13 cellular contexts compared by ENCODE assay signal in genomic region chr5:152405145-152405544, GRCh38. TPM values are rescaled to one million over a fixed set of nuclear protein-coding genes. Genes with fewer than 3 reads are reported as not detected.
A peak's percentile ranks its signal among the peaks of the same experiment; 100 is the strongest.
DNase-seq lines count a peak whose midpoint lies in the region; ATAC-seq and TF ChIP-seq lines count a peak whose summit lies in the region.
"Had no signal": no experiment of that assay in that cellular context is flagged by ENCODE, and none has a peak within 500 bp of the region (broad histone marks: within the 10 kb centered on the region; RNA-seq: fewer than 3 reads in every experiment).

NMUR2 (minus strand) TSS chr5:152405279; CDS start chr5:152405113, 166 bp downstream.

- BruUV-seq in Calu3 (replicated peaks; lab: Mats Ljungman, UMichigan), result no TSS peak

- ATAC-seq in HG03097 (IDR thresholded peaks at IDR 0.05; ENCODE audit: low FRiP score, unreplicated experiment) (no peak), GM21381 (IDR thresholded peaks at IDR 0.05; ENCODE audit: unreplicated experiment) (no peak)
- ATAC-seq: natural killer cell treated with Interleukin-12 subunit alpha and Interleukin-12 subunit beta and Interleukin-15 and Interleukin-18, amount 100 ng/mL, for 72 hours had no signal

- peak within 1 kb of the TSS; percentile 37 for H3K27ac Mint-ChIP-seq in Calu3 (ENCODE audit: unreplicated experiment)
- H3K27ac Mint-ChIP-seq: activated CD4-positive, alpha-beta T cell treated with anti-CD3 and anti-CD28 coated beads, Interleukin-2, amount 10 ng/mL, durations not matched to agents 7 days and 5 days; natural killer cell treated with Interleukin-12 subunit alpha and Interleukin-12 subunit beta and Interleukin-15 and Interleukin-18, amount 100 ng/mL, for 72 hours; stimulated activated naive CD8-positive, alpha-beta T cell treated with anti-CD3 and anti-CD28 coated beads, Interleukin-15, Interleukin-2, amounts not matched to agents 100 ng/mL and 50 ng/mL, for 24 hours had no signal

- intact Hi-C loops in Calu3 (cut with micrococcal nuclease; ENCODE audit: unreplicated experiment), result no loop called here

- H3K9me3 Mint-ChIP-seq in Calu3 (ENCODE audit: low read depth, unreplicated experiment), result no peaks in the 10 kb centered on the region
- H3K9me3 Mint-ChIP-seq: activated CD4-positive, alpha-beta T cell treated with anti-CD3 and anti-CD28 coated beads, Interleukin-2, amount 10 ng/mL, durations not matched to agents 7 days and 5 days; natural killer cell treated with Interleukin-12 subunit alpha and Interleukin-12 subunit beta and Interleukin-15 and Interleukin-18, amount 100 ng/mL, for 72 hours; stimulated activated naive CD8-positive, alpha-beta T cell treated with anti-CD3 and anti-CD28 coated beads, Interleukin-15, Interleukin-2, amounts not matched to agents 100 ng/mL and 50 ng/mL, for 24 hours had no signal

- peaks cover 52% of the 10 kb centered on the region for H3K36me3 Mint-ChIP-seq in Calu3 (ENCODE audit: insufficient read depth, unreplicated experiment)
- H3K36me3 Mint-ChIP-seq: natural killer cell treated with Interleukin-12 subunit alpha and Interleukin-12 subunit beta and Interleukin-15 and Interleukin-18, amount 100 ng/mL, for 72 hours had no signal

- CTCF ChIA-PET in Calu3 (lab: Charles Lee), result interaction anchor here (0.6 to 1.2 kb wide), 3 partner anchors 9 to 55 kb away, joined by 3 to 5 read pairs (median 3); no protein-coding TSS in a partner anchor

- peak; percentile 85 for DNase-seq in Calu3
- DNase-seq in HT1080 (ENCODE audit: low read depth), result peak; percentile 22
- peak; percentile 73 to 78 for DNase-seq in SHP77 (lab: John Stamatoyannopoulos, UW)
- peak; percentile 80 for DNase-seq in islet precursor cell
- DNase-seq in amygdala (lab: John Stamatoyannopoulos, UW), result no peak
- DNase-seq in NCI-H2081 (lab: John Stamatoyannopoulos, UW), result no peak
- DNase-seq: activated CD4-positive, alpha-beta T cell treated with anti-CD3 and anti-CD28 coated beads, Interleukin-2, amount 10 ng/mL, durations not matched to agents 7 days and 5 days; activated gamma-delta T cell had no signal

- no peaks in the 10 kb centered on the region for H3K27me3 Mint-ChIP-seq in Calu3 (ENCODE audit: unreplicated experiment)
- H3K27me3 Mint-ChIP-seq: stimulated activated naive CD8-positive, alpha-beta T cell treated with anti-CD3 and anti-CD28 coated beads, Interleukin-15, Interleukin-2, amounts not matched to agents 100 ng/mL and 50 ng/mL, for 24 hours had no signal

- no peak for TF ChIP-seq CTCF in Calu3 (IDR thresholded peaks at IDR 0.05; ENCODE audit: unreplicated experiment)

- peak within 1 kb of the TSS; percentile 96 for H3K4me3 Mint-ChIP-seq in Calu3 (ENCODE audit: low read depth, unreplicated experiment)
- H3K4me3 Mint-ChIP-seq: activated CD4-positive, alpha-beta T cell treated with anti-CD3 and anti-CD28 coated beads, Interleukin-2, amount 10 ng/mL, durations not matched to agents 7 days and 5 days; natural killer cell treated with Interleukin-12 subunit alpha and Interleukin-12 subunit beta and Interleukin-15 and Interleukin-18, amount 100 ng/mL, for 72 hours; stimulated activated naive CD8-positive, alpha-beta T cell treated with anti-CD3 and anti-CD28 coated beads, Interleukin-15, Interleukin-2, amounts not matched to agents 100 ng/mL and 50 ng/mL, for 24 hours had no signal

- peaks cover 23% of the 10 kb centered on the region for H3K4me1 Mint-ChIP-seq in Calu3 (ENCODE audit: low read depth, unreplicated experiment)

RNA-seq across cellular contexts. Expression of gene NMUR2, which starts in this region (rescaled TPM):
- total RNA-seq in Calu3 (2022), result 93.2 and 178 TPM in 2 replicates
- not detected in 2 replicates for total RNA-seq in HT1080 (2014; rRNA removed; shearing (Covaris generic))
- polyA plus RNA-seq in HT1080 (2015; cell fraction: cytosol; rRNA removed), result not detected in 2 replicates
- 0.27 and 0.33 TPM in 2 replicates for polyA plus RNA-seq in HT1080 (2015; cell fraction: nucleus; rRNA removed)
- total RNA-seq: activated CD4-positive, alpha-beta T cell treated with anti-CD3 and anti-CD28 coated beads, Interleukin-2, amount 10 ng/mL, durations not matched to agents 7 days and 5 days; cerebellum; natural killer cell treated with Interleukin-12 subunit alpha and Interleukin-12 subunit beta and Interleukin-15 and Interleukin-18, amount 100 ng/mL, for 72 hours had no signal

Comparison
In these comparisons a context has a peak if more than half of its experiments do, and no peak if none do; other contexts are left out.
1. RNA of gene NMUR2 (total RNA-seq): 93.2 to 178 TPM in Calu3; not detected in HT1080; every median in the first group is over 10 times any median in the second.
2. Peak in DNase-seq in HT1080; RNA of the gene not detected or under 1 TPM.
3. DNase-seq: peak in Calu3 (single experiment), SHP77 (2 of 2) and islet precursor cell (single experiment); none in amygdala (0 of 56) and NCI-H2081 (0 of 2).